1 cellular context compared by ENCODE assay signal in the genomic region with DNA sequence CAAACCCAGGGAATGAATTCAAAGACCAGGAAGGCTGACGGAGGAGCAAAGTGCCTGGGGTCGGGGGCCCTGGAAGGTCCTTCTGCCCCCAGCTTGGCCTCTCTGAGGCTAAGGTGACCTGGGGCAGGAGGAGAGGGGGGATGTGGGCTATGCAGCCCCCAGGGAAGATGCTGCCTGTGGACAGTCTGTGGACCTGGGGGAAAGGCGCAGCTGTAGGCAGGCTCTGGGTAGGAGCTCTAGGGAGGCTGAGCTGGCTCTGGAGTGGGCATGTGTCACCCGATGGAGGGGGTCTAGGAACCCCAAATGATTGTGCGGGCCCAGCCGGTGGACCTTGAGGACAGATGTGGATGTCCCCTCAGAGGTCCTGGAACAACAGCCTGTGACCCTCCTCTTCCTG.
TF ChIP-seq lines count a peak whose summit lies in the region.

No MANE protein-coding gene starts in this region.

TF ChIP-seq in HCT116, 20 proteins besides CTCF, POLR2A, EP300 and RAD21 (continued from another document):
- TF ChIP-seq EZH2 (IDR thresholded peaks at IDR 0.05): no peak
- TF ChIP-seq ELF1 (IDR thresholded peaks at IDR 0.05; ENCODE audit: borderline replicate concordance, low read depth): no peak
- no peak for TF ChIP-seq ZFX (IDR thresholded peaks at IDR 0.05)
- no peak for TF ChIP-seq SRF (IDR thresholded peaks at IDR 0.05; ENCODE audit: low read depth)
- no peak for TF ChIP-seq SIN3A (IDR thresholded peaks at IDR 0.05; ENCODE audit: low read depth)
- no peak for TF ChIP-seq MAX (IDR thresholded peaks at IDR 0.05)
- no peak for TF ChIP-seq EGR1 (IDR thresholded peaks at IDR 0.05; ENCODE audit: low read depth)
- TF ChIP-seq TCF7L2 (IDR thresholded peaks at IDR 0.05; ENCODE audit: borderline replicate concordance, extremely low read depth, insufficient read depth, insufficient read length): no peak
- TF ChIP-seq CEBPB (IDR thresholded peaks at IDR 0.05; ENCODE audit: low read depth): no peak
- TF ChIP-seq REST (IDR thresholded peaks at IDR 0.05; ENCODE audit: low read depth): no peak
- no peak for TF ChIP-seq YY1 (IDR thresholded peaks at IDR 0.05; ENCODE audit: extremely low read depth, insufficient replicate concordance, low read depth, low read length)
TF ChIP-seq in HCT116: peak in this region for 0.
